Comparison of ENCODE assay signal across 20 cellular contexts in genomic region chr5:177997319-177997670, GRCh38. TPM values are rescaled to one million over a fixed set of nuclear protein-coding genes. Genes with fewer than 3 reads are reported as not detected.
DNase-seq lines count a peak whose midpoint lies in the region; ATAC-seq, FAIRE-seq and TF ChIP-seq lines count a peak whose summit lies in the region.
"Had no signal": no experiment of that assay in that cellular context is flagged by ENCODE, and none has a peak within 500 bp of the region (broad histone marks: within the 10 kb centered on the region; RNA-seq: fewer than 3 reads in every experiment).

No MANE protein-coding gene starts in this region.

- no peak for ATAC-seq in activated CD8-positive, alpha-beta T cell treated with anti-CD3 and anti-CD28 coated beads for 36 hours
- no peak for ATAC-seq in activated CD8-positive, alpha-beta T cell treated with anti-CD3 and anti-CD28 coated beads, Interleukin-2, amount 10 ng/mL, durations not matched to agents 7 days and 5 days
- ATAC-seq in naive thymus-derived CD4-positive, alpha-beta T cell = no peak
- no peak for ATAC-seq in left ventricle myocardium superior
- ATAC-seq: HCT116 had no signal

- H3K27ac ChIP-seq in naive thymus-derived CD4-positive, alpha-beta T cell (ENCODE audit: low read depth, low read length) = no peak overlapping the region
- H3K27ac ChIP-seq in WERI-Rb-1 = no peak overlapping the region

- CTCF ChIA-PET in activated CD8-positive, alpha-beta T cell treated with anti-CD3 and anti-CD28 coated beads for 36 hours (lab: Charles Lee) = no interaction called here
- CTCF ChIA-PET in activated CD8-positive, alpha-beta T cell treated with anti-CD3 and anti-CD28 coated beads, Interleukin-2, amount 10 ng/mL, durations not matched to agents 7 days and 5 days (lab: Charles Lee) = no interaction called here
- CTCF ChIA-PET in naive thymus-derived CD4-positive, alpha-beta T cell (lab: Charles Lee) = no interaction called here

- H3K27me3 Mint-ChIP-seq in activated CD8-positive, alpha-beta T cell treated with anti-CD3 and anti-CD28 coated beads for 36 hours = peaks cover 13% of the 10 kb centered on the region
- H3K27me3 Mint-ChIP-seq in activated CD8-positive, alpha-beta T cell treated with anti-CD3 and anti-CD28 coated beads, Interleukin-2, amount 10 ng/mL, durations not matched to agents 7 days and 5 days (ENCODE audit: low read depth) = peaks cover 27% of the 10 kb centered on the region
- H3K27me3 Mint-ChIP-seq in naive thymus-derived CD4-positive, alpha-beta T cell = peaks cover 22 to 26% (median 24%) of the 10 kb centered on the region in 5 donors

- no peaks in the 10 kb centered on the region for H3K4me1 ChIP-seq in naive thymus-derived CD4-positive, alpha-beta T cell (ENCODE audit: control insufficient read depth in 2 of 2, insufficient read depth in 2 of 2, low read length in 2 of 2)

- H3K4me3 Mint-ChIP-seq in activated CD8-positive, alpha-beta T cell treated with anti-CD3 and anti-CD28 coated beads for 36 hours = no peak overlapping the region
- no peak overlapping the region for H3K4me3 Mint-ChIP-seq in activated CD8-positive, alpha-beta T cell treated with anti-CD3 and anti-CD28 coated beads, Interleukin-2, amount 10 ng/mL, durations not matched to agents 7 days and 5 days
- no peak overlapping the region for H3K4me3 Mint-ChIP-seq in naive thymus-derived CD4-positive, alpha-beta T cell
- H3K4me3 Mint-ChIP-seq: CD14-positive monocyte had no signal

- TF ChIP-seq CTCF in activated CD8-positive, alpha-beta T cell treated with anti-CD3 and anti-CD28 coated beads for 36 hours (IDR thresholded peaks at IDR 0.05) = no peak
- TF ChIP-seq CTCF in bronchial epithelial cell (IDR thresholded peaks at IDR 0.05; ENCODE audit: insufficient read depth, low read length, severe bottlenecking) = no peak
- no peak for TF ChIP-seq CTCF in WERI-Rb-1 (IDR thresholded peaks at IDR 0.05; ENCODE audit: low read depth, low read length)

- peaks cover 58% of the 10 kb centered on the region for H3K27me3 ChIP-seq in MG63
- peaks cover 2% of the 10 kb centered on the region for H3K27me3 ChIP-seq in bronchial epithelial cell (ENCODE audit: control insufficient read depth, insufficient read depth, low read length)
- H3K27me3 ChIP-seq in naive thymus-derived CD4-positive, alpha-beta T cell (ENCODE audit: control insufficient read depth in 2 of 2, insufficient read depth in 2 of 2, low read length in 2 of 2) = no peaks in the 10 kb centered on the region
- H3K27me3 ChIP-seq in WERI-Rb-1 (ENCODE audit: insufficient read depth, low read depth, severe bottlenecking) = no peaks in the 10 kb centered on the region

- DNase-seq in activated CD8-positive, alpha-beta T cell treated with anti-CD3 and anti-CD28 coated beads for 36 hours = peak; percentile 13
- DNase-seq in activated CD8-positive, alpha-beta T cell treated with anti-CD3 and anti-CD28 coated beads, Interleukin-2, amount 10 ng/mL, durations not matched to agents 7 days and 5 days = no peak
- DNase-seq in MG63 = peak; percentile 36
- peak; percentile 13 for DNase-seq in bronchial epithelial cell (ENCODE audit: low read depth)
- peak; percentile 1 for DNase-seq in iPS-NIHi11 (ENCODE audit: low spot score)
- no peak for DNase-seq in naive thymus-derived CD4-positive, alpha-beta T cell
- DNase-seq in left ventricle myocardium superior = no peak
- DNase-seq in WERI-Rb-1 = no peak
- DNase-seq: DMS53, MM.1S, NCI-H1105 treated with DMSO at 0.1 percent for 48 hours, NCI-H187, NCI-H446, NCI-H748 treated with DMSO at 0.1 percent for 48 hours, SIG-M5 had no signal

- no peak for FAIRE-seq in bronchial epithelial cell (lab: Jason Lieb, UNC)
- FAIRE-seq: A204.1, HTR-8/SVneo, RCC 7860 had no signal

- no peaks in the 10 kb centered on the region for H3K4me1 Mint-ChIP-seq in activated CD8-positive, alpha-beta T cell treated with anti-CD3 and anti-CD28 coated beads for 36 hours (ENCODE audit: low read depth)
- H3K4me1 Mint-ChIP-seq in activated CD8-positive, alpha-beta T cell treated with anti-CD3 and anti-CD28 coated beads, Interleukin-2, amount 10 ng/mL, durations not matched to agents 7 days and 5 days (ENCODE audit: low read depth) = peaks cover 5% of the 10 kb centered on the region
- H3K4me1 Mint-ChIP-seq in naive thymus-derived CD4-positive, alpha-beta T cell = no peaks in the 10 kb centered on the region
- H3K4me1 Mint-ChIP-seq: CD14-positive monocyte had no signal

- no peaks in the 10 kb centered on the region for H3K9me3 Mint-ChIP-seq in activated CD8-positive, alpha-beta T cell treated with anti-CD3 and anti-CD28 coated beads for 36 hours
- no peaks in the 10 kb centered on the region for H3K9me3 Mint-ChIP-seq in activated CD8-positive, alpha-beta T cell treated with anti-CD3 and anti-CD28 coated beads, Interleukin-2, amount 10 ng/mL, durations not matched to agents 7 days and 5 days (ENCODE audit: insufficient read depth)
- H3K9me3 Mint-ChIP-seq in naive thymus-derived CD4-positive, alpha-beta T cell = no peaks in the 10 kb centered on the region

- POLR2A ChIA-PET in activated CD8-positive, alpha-beta T cell treated with anti-CD3 and anti-CD28 coated beads for 36 hours (lab: Charles Lee) = no interaction called here
- POLR2A ChIA-PET in activated CD8-positive, alpha-beta T cell treated with anti-CD3 and anti-CD28 coated beads, Interleukin-2, amount 10 ng/mL, durations not matched to agents 7 days and 5 days (lab: Charles Lee) = no interaction called here
- POLR2A ChIA-PET in naive thymus-derived CD4-positive, alpha-beta T cell (lab: Charles Lee) = no interaction called here

- intact Hi-C loops in activated CD8-positive, alpha-beta T cell treated with anti-CD3 and anti-CD28 coated beads for 36 hours (cut with micrococcal nuclease) = no loop called here
- intact Hi-C loops in naive thymus-derived CD4-positive, alpha-beta T cell (cut with micrococcal nuclease) = no loop called here
- intact Hi-C loops in left ventricle myocardium superior (cut with micrococcal nuclease) = no loop called here

- no peak overlapping the region for H3K27ac Mint-ChIP-seq in activated CD8-positive, alpha-beta T cell treated with anti-CD3 and anti-CD28 coated beads for 36 hours
- H3K27ac Mint-ChIP-seq in activated CD8-positive, alpha-beta T cell treated with anti-CD3 and anti-CD28 coated beads, Interleukin-2, amount 10 ng/mL, durations not matched to agents 7 days and 5 days = no peak overlapping the region
- H3K27ac Mint-ChIP-seq in naive thymus-derived CD4-positive, alpha-beta T cell = no peak overlapping the region

- no peaks in the 10 kb centered on the region for H3K36me3 Mint-ChIP-seq in activated CD8-positive, alpha-beta T cell treated with anti-CD3 and anti-CD28 coated beads for 36 hours (ENCODE audit: low read depth)
- H3K36me3 Mint-ChIP-seq in activated CD8-positive, alpha-beta T cell treated with anti-CD3 and anti-CD28 coated beads, Interleukin-2, amount 10 ng/mL, durations not matched to agents 7 days and 5 days (ENCODE audit: low read depth) = no peaks in the 10 kb centered on the region
- H3K36me3 Mint-ChIP-seq in naive thymus-derived CD4-positive, alpha-beta T cell = no peaks in the 10 kb centered on the region
- H3K36me3 Mint-ChIP-seq: CD14-positive monocyte had no signal

- no peak overlapping the region for H3K4me3 ChIP-seq in MG63
- H3K4me3 ChIP-seq in bronchial epithelial cell (ENCODE audit: low read depth, low read length) = no peak overlapping the region
- H3K4me3 ChIP-seq in naive thymus-derived CD4-positive, alpha-beta T cell (ENCODE audit: low read length) = no peak overlapping the region
- H3K4me3 ChIP-seq in WERI-Rb-1 (ENCODE audit: low read depth, low read length) = no peak overlapping the region

- H3K9me3 ChIP-seq in MG63 = no peaks in the 10 kb centered on the region
- no peaks in the 10 kb centered on the region for H3K9me3 ChIP-seq in naive thymus-derived CD4-positive, alpha-beta T cell (ENCODE audit: control insufficient read depth in 2 of 3, low read length in 3 of 3)
- H3K9me3 ChIP-seq in WERI-Rb-1 (ENCODE audit: severe bottlenecking) = no peaks in the 10 kb centered on the region

- H3K36me3 ChIP-seq in MG63 (no peaks in the 10 kb centered on the region), bronchial epithelial cell (ENCODE audit: control insufficient read depth, insufficient read depth, low read length) (no peaks in the 10 kb centered on the region), WERI-Rb-1 (no peaks in the 10 kb centered on the region)
- no peaks in the 10 kb centered on the region for H3K36me3 ChIP-seq in naive thymus-derived CD4-positive, alpha-beta T cell (ENCODE audit: control insufficient read depth in 2 of 3, insufficient read depth in 3 of 3, low read length in 3 of 3)

RNA-seq across cellular contexts. Expression of gene PROP1, which starts 1.3 kb away (rescaled TPM):
- not detected for total RNA-seq in activated CD8-positive, alpha-beta T cell treated with anti-CD3 and anti-CD28 coated beads for 36 hours
- not detected for total RNA-seq in activated CD8-positive, alpha-beta T cell treated with anti-CD3 and anti-CD28 coated beads, Interleukin-2, amount 10 ng/mL, durations not matched to agents 7 days and 5 days
- not detected in 2 replicates for total RNA-seq in MG63 (2014; rRNA removed; shearing (Covaris generic); ENCODE audit: low replicate concordance)
- total RNA-seq in bronchial epithelial cell = not detected in 2 replicates
- total RNA-seq in naive thymus-derived CD4-positive, alpha-beta T cell = not detected
- not detected for polyA plus RNA-seq in naive thymus-derived CD4-positive, alpha-beta T cell
- not detected for total RNA-seq in left ventricle myocardium superior
- polyA plus RNA-seq: CD14-positive monocyte had no signal

Comparison
In these comparisons a context has a peak if more than half of its experiments do, and no peak if none do; other contexts are left out.
1. DNase-seq: peak in activated CD8-positive, alpha-beta T cell treated with anti-CD3 and anti-CD28 coated beads for 36 hours (single experiment), MG63 (single experiment), bronchial epithelial cell (single experiment) and iPS-NIHi11 (single experiment); none in activated CD8-positive, alpha-beta T cell treated with anti-CD3 and anti-CD28 coated beads, Interleukin-2, amount 10 ng/mL, durations not matched to agents 7 days and 5 days (single experiment), naive thymus-derived CD4-positive, alpha-beta T cell (0 of 9), left ventricle myocardium superior (single experiment) and WERI-Rb-1 (single experiment).